1 cellular context compared by ENCODE assay signal in the genomic region with DNA sequence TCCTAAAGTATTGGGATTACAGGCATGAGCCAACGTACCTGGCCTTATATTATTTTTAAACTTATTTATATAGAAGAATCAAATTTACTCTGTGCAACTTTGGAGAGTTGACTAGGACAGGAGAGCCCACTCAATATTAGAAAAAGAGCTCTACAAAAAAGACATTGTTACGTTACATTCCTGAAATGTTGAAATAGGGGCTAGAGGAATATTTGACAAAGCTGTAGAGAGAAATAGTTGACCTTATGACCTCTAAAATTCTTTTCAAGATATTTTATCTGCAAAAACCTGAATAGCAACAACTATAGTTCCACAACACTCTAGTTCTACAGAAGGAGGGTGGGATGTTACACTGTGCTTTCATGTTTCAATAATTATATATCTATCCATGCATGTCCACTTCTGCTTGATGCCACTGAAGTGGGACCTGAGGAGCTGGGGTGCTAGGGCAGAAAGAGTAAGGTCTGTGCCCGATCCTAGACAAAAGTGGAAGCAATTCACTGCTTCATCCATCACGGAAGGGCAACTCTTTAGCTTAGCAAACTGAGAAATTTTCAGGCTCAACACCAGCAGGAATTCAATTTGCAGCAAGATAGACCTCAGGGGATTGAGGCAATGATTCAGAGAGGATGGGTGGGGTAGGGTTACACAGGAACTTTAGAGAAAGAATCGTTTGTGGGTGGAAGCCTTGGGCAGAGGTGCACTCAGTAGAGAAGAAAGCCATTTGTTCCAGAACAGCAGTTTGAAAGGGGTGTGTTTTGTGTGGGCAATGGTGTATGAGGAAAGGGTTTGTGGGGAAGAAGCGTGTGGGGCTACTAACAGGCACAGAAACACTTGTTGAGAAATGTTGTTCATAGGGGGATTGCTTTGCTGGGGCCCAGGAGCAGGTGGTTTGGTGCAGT.
TF ChIP-seq lines count a peak whose summit lies in the region.

No MANE protein-coding gene starts in this region.

TF ChIP-seq in HepG2, 621 proteins besides CTCF, POLR2A, EP300 and RAD21 (continued from another document):
- TF ChIP-seq, protein P1, sequence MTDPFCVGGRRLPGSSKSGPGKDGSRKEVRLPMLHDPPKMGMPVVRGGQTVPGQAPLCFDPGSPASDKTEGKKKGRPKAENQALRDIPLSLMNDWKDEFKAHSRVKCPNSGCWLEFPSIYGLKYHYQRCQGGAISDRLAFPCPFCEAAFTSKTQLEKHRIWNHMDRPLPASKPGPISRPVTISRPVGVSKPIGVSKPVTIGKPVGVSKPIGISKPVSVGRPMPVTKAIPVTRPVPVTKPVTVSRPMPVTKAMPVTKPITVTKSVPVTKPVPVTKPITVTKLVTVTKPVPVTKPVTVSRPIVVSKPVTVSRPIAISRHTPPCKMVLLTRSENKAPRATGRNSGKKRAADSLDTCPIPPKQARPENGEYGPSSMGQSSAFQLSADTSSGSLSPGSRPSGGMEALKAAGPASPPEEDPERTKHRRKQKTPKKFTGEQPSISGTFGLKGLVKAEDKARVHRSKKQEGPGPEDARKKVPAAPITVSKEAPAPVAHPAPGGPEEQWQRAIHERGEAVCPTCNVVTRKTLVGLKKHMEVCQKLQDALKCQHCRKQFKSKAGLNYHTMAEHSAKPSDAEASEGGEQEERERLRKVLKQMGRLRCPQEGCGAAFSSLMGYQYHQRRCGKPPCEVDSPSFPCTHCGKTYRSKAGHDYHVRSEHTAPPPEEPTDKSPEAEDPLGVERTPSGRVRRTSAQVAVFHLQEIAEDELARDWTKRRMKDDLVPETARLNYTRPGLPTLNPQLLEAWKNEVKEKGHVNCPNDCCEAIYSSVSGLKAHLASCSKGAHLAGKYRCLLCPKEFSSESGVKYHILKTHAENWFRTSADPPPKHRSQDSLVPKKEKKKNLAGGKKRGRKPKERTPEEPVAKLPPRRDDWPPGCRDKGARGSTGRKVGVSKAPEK (CRISPR knock-in tag; IDR thresholded peaks at IDR 0.05; ENCODE audit: borderline replicate concordance): no peak
